Comparison of ENCODE assay signal across 9 cellular contexts in the genomic region with DNA sequence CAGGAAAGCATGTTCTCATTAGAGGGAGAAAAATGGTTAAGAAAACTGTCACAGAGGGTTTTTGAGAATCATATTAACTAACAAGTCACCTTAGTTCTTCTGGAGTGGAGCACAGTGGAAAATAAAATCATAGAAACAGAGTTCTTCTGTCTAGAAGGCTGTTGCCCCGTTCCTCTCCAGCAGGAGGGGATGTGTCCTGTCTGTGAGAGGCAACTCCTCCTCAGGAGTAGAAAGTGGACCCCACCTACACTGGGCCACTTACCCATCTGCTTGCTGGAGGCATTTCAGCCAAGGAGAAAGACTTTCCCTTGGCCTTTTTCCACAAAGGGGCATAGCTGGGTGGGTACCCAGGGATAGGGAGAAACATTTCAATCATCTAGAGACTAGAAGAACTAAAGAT.
DNase-seq lines count a peak whose midpoint lies in the region; ATAC-seq and TF ChIP-seq lines count a peak whose summit lies in the region.
"Had no signal": no experiment of that assay in that cellular context is flagged by ENCODE, and none has a peak within 500 bp of the region (broad histone marks: within the 10 kb centered on the region; RNA-seq: fewer than 3 reads in every experiment).

No MANE protein-coding gene starts in this region.

- POLR2A ChIA-PET in OCI-LY7 (lab: Charles Lee), result no interaction called here

- no peaks in the 10 kb centered on the region for H3K4me1 ChIP-seq in OCI-LY7 (ENCODE audit: insufficient read depth, low read length, poor library complexity, severe bottlenecking)

- H3K27me3 ChIP-seq in dorsolateral prefrontal cortex, result no peaks in the 10 kb centered on the region

- CTCF ChIA-PET in OCI-LY7 (lab: Charles Lee; ENCODE audit: unreplicated experiment), result no interaction called here

- TF ChIP-seq CTCF in HFFc6 (IDR thresholded peaks at IDR 0.05) (peak; percentile 74), OCI-LY7 (conservative IDR thresholded peaks at IDR 0.05; ENCODE audit: low read length) (peak; percentile 68), progenitor cell of endocrine pancreas (IDR thresholded peaks at IDR 0.05; ENCODE audit: unreplicated experiment) (peak; percentile 43), dorsolateral prefrontal cortex (IDR thresholded peaks at IDR 0.05 in 54 of 56, conservative IDR thresholded peaks at IDR 0.05 in 2 of 56; ENCODE audit: low read depth in 1 of 56, partially characterized antibody in 56 of 56) (peak in 8 of 56 donors; percentile 10 to 23 (median 14))

- H3K9me2 ChIP-seq in OCI-LY7 (ENCODE audit: insufficient read depth, low read length), result no peaks in the 10 kb centered on the region

- no peak overlapping the region for H3K4me3 Mint-ChIP-seq in activated T-helper 1 cell treated with anti-CD3 and anti-CD28 coated beads, Interleukin-12 subunit alpha, Interleukin-12 subunit beta, Interleukin-2, Interleukin-4 antibody, amounts not matched to agents 30 ng/mL and 10 ng/mL and 1 ng/mL, durations not matched to agents 14 hours and 24 hours and 36 hours
- no peak overlapping the region for H3K4me3 Mint-ChIP-seq in HFFc6
- H3K4me3 Mint-ChIP-seq in progenitor cell of endocrine pancreas (ENCODE audit: low read depth), result no peak overlapping the region
- H3K4me3 Mint-ChIP-seq: dendritic cell treated with granulocyte-macrophage colony-stimulating factor and Interleukin-4, amounts not matched to agents 40 ng/mL and 50 ng/mL, for 4 days had no signal

- H3K27ac Mint-ChIP-seq in activated T-helper 1 cell treated with anti-CD3 and anti-CD28 coated beads, Interleukin-12 subunit alpha, Interleukin-12 subunit beta, Interleukin-2, Interleukin-4 antibody, amounts not matched to agents 30 ng/mL and 10 ng/mL and 1 ng/mL, durations not matched to agents 14 hours and 24 hours and 36 hours, result no peak overlapping the region
- H3K27ac Mint-ChIP-seq in HFFc6 (no peak overlapping the region), progenitor cell of endocrine pancreas (no peak overlapping the region)
- H3K27ac Mint-ChIP-seq: dendritic cell treated with granulocyte-macrophage colony-stimulating factor and Interleukin-4, amounts not matched to agents 40 ng/mL and 50 ng/mL, for 4 days had no signal

- H3K36me3 ChIP-seq in OCI-LY7 (ENCODE audit: insufficient read depth, low read length), result no peaks in the 10 kb centered on the region

- peaks cover 34% of the 10 kb centered on the region for H3K27me3 Mint-ChIP-seq in activated T-helper 1 cell treated with anti-CD3 and anti-CD28 coated beads, Interleukin-12 subunit alpha, Interleukin-12 subunit beta, Interleukin-2, Interleukin-4 antibody, amounts not matched to agents 30 ng/mL and 10 ng/mL and 1 ng/mL, durations not matched to agents 14 hours and 24 hours and 36 hours (ENCODE audit: insufficient read depth)
- H3K27me3 Mint-ChIP-seq in HFFc6 (ENCODE audit: insufficient read depth) (peaks cover 2% of the 10 kb centered on the region), progenitor cell of endocrine pancreas (peaks cover 4% of the 10 kb centered on the region)
- H3K27me3 Mint-ChIP-seq: dendritic cell treated with granulocyte-macrophage colony-stimulating factor and Interleukin-4, amounts not matched to agents 40 ng/mL and 50 ng/mL, for 4 days had no signal

- no peak for ATAC-seq in HG02981 (IDR thresholded peaks at IDR 0.05; ENCODE audit: unreplicated experiment)

- peak; percentile 5 for DNase-seq in activated T-helper 1 cell treated with Interleukin-2 at 50 U/mL for 16 hours (ENCODE audit: low read depth)
- no peak for DNase-seq in activated T-helper 1 cell treated with anti-CD3 and anti-CD28 coated beads, Interleukin-12 subunit alpha, Interleukin-12 subunit beta, Interleukin-2, Interleukin-4 antibody, amounts not matched to agents 30 ng/mL and 10 ng/mL and 1 ng/mL, durations not matched to agents 14 hours and 24 hours and 36 hours (ENCODE audit: low spot score)
- DNase-seq in HFFc6, result no peak
- peak; percentile 36 for DNase-seq in OCI-LY7 (ENCODE audit: low spot score)
- peak; percentile 28 for DNase-seq in astrocyte of the hippocampus (ENCODE audit: low read depth, low spot score)
- DNase-seq in progenitor cell of endocrine pancreas (ENCODE audit: low spot score, unreplicated experiment), result no peak
- no peak for DNase-seq in dorsolateral prefrontal cortex

- H3K4me3 ChIP-seq in OCI-LY7 (ENCODE audit: low read depth, low read length, poor library complexity, severe bottlenecking) (no peak overlapping the region), dorsolateral prefrontal cortex (no peak overlapping the region)

- H3K4me1 Mint-ChIP-seq in activated T-helper 1 cell treated with anti-CD3 and anti-CD28 coated beads, Interleukin-12 subunit alpha, Interleukin-12 subunit beta, Interleukin-2, Interleukin-4 antibody, amounts not matched to agents 30 ng/mL and 10 ng/mL and 1 ng/mL, durations not matched to agents 14 hours and 24 hours and 36 hours (ENCODE audit: low read depth), result no peaks in the 10 kb centered on the region
- H3K4me1 Mint-ChIP-seq in HFFc6 (ENCODE audit: low read depth) (peaks cover 6% of the 10 kb centered on the region; the same call in 1 of the 2 replicates), progenitor cell of endocrine pancreas (ENCODE audit: low read depth) (no peaks in the 10 kb centered on the region)

- no peaks in the 10 kb centered on the region for H4K20me1 ChIP-seq in OCI-LY7 (ENCODE audit: insufficient read depth, low read length)

- H2AFZ ChIP-seq in OCI-LY7 (ENCODE audit: low read length), result no peak overlapping the region

- no peaks in the 10 kb centered on the region for H3K36me3 Mint-ChIP-seq in activated T-helper 1 cell treated with anti-CD3 and anti-CD28 coated beads, Interleukin-12 subunit alpha, Interleukin-12 subunit beta, Interleukin-2, Interleukin-4 antibody, amounts not matched to agents 30 ng/mL and 10 ng/mL and 1 ng/mL, durations not matched to agents 14 hours and 24 hours and 36 hours (ENCODE audit: low read depth)
- no peaks in the 10 kb centered on the region for H3K36me3 Mint-ChIP-seq in HFFc6 (ENCODE audit: low read depth)
- no peaks in the 10 kb centered on the region for H3K36me3 Mint-ChIP-seq in progenitor cell of endocrine pancreas (ENCODE audit: insufficient read depth)

- H3K9me3 ChIP-seq in OCI-LY7 (ENCODE audit: low read length), result no peaks in the 10 kb centered on the region

- no peaks in the 10 kb centered on the region for H3K79me2 ChIP-seq in OCI-LY7 (ENCODE audit: insufficient read depth, low read depth, low read length)

- H3K4me2 ChIP-seq in OCI-LY7 (ENCODE audit: low read length), result no peak overlapping the region

- H3K9me3 Mint-ChIP-seq in activated T-helper 1 cell treated with anti-CD3 and anti-CD28 coated beads, Interleukin-12 subunit alpha, Interleukin-12 subunit beta, Interleukin-2, Interleukin-4 antibody, amounts not matched to agents 30 ng/mL and 10 ng/mL and 1 ng/mL, durations not matched to agents 14 hours and 24 hours and 36 hours, result no peaks in the 10 kb centered on the region
- H3K9me3 Mint-ChIP-seq in HFFc6 (no peaks in the 10 kb centered on the region), progenitor cell of endocrine pancreas (ENCODE audit: low read depth) (no peaks in the 10 kb centered on the region)
- H3K9me3 Mint-ChIP-seq: dendritic cell treated with granulocyte-macrophage colony-stimulating factor and Interleukin-4, amounts not matched to agents 40 ng/mL and 50 ng/mL, for 4 days had no signal

- intact Hi-C loops in activated T-helper 1 cell treated with anti-CD3 and anti-CD28 coated beads, Interleukin-12 subunit alpha, Interleukin-12 subunit beta, Interleukin-2, Interleukin-4 antibody, amounts not matched to agents 30 ng/mL and 10 ng/mL and 1 ng/mL, durations not matched to agents 14 hours and 24 hours and 36 hours (cut with micrococcal nuclease), result no loop called here
- intact Hi-C loops in OCI-LY7 (cut with micrococcal nuclease; ENCODE audit: unreplicated experiment) (no loop called here), dorsolateral prefrontal cortex (cut with DNase I) (no loop called here)

- no TSS peak for BruUV-seq in OCI-LY7 (replicated peaks; lab: Mats Ljungman, UMichigan)

- H3K27ac ChIP-seq in OCI-LY7 (ENCODE audit: low read depth, low read length, poor library complexity, severe bottlenecking) (no peak overlapping the region), dorsolateral prefrontal cortex (no peak overlapping the region)

Comparison
In these comparisons a context has a peak if more than half of its experiments do, and no peak if none do; other contexts are left out.
1. DNase-seq: peak in activated T-helper 1 cell treated with Interleukin-2 at 50 U/mL for 16 hours (single experiment), OCI-LY7 (single experiment) and astrocyte of the hippocampus (single experiment); none in activated T-helper 1 cell treated with anti-CD3 and anti-CD28 coated beads, Interleukin-12 subunit alpha, Interleukin-12 subunit beta, Interleukin-2, Interleukin-4 antibody, amounts not matched to agents 30 ng/mL and 10 ng/mL and 1 ng/mL, durations not matched to agents 14 hours and 24 hours and 36 hours (single experiment), HFFc6 (single experiment), progenitor cell of endocrine pancreas (single experiment) and dorsolateral prefrontal cortex (0 of 10).